In genomic region chr12:6852651-6853354, GRCh38 we compare ENCODE assay signal across 8 cellular contexts. TPM values are rescaled to one million over a fixed set of nuclear protein-coding genes. Genes with fewer than 3 reads are reported as not detected.
DNase-seq lines count a peak whose midpoint lies in the region; ATAC-seq and TF ChIP-seq lines count a peak whose summit lies in the region.

No MANE protein-coding gene starts in this region.

- intact Hi-C loops in heart right ventricle (cut with DNase I) (loop anchor here in 2 of 10 donors (1.0 kb wide), 2 partner anchors 37 to 100 kb away; partner anchors contain the start of gene MLF2 (in 1 of the 2)), Right ventricle myocardium inferior (cut with DNase I) (no loop called here)

- WGBS in heart right ventricle, 2 donors: 3% methylated on average over 18 of the region's 18 CpGs

- peaks cover 3 to 26% (median 16%) of the 10 kb centered on the region in 9 donors for H3K4me1 ChIP-seq in heart right ventricle
- peaks cover 21 to 25% (median 23%) of the 10 kb centered on the region in 3 donors for H3K4me1 ChIP-seq in skeletal muscle tissue (ENCODE audit: control insufficient read depth in 3 of 3, insufficient read depth in 3 of 3, low read length in 3 of 3)

- peak overlapping the region; percentile 60 to 78 (median 64) for H3K9ac ChIP-seq in skeletal muscle tissue (ENCODE audit: low read depth in 1 of 3, low read length in 3 of 3)

- H3K36me3 ChIP-seq in heart right ventricle (peaks cover 0 to 52% (median 23%) of the 10 kb centered on the region in 9 donors), skeletal muscle tissue (ENCODE audit: control insufficient read depth in 3 of 3, insufficient read depth in 3 of 3, low read length in 3 of 3) (peaks cover 21 to 28% (median 22%) of the 10 kb centered on the region in 3 donors)

- no peak for TF ChIP-seq CTCF in heart right ventricle (IDR thresholded peaks at IDR 0.05)

- H3K27me3 ChIP-seq in heart right ventricle: no peaks in the 10 kb centered on the region
- H3K27me3 ChIP-seq in skeletal muscle tissue (ENCODE audit: control insufficient read depth in 3 of 3, insufficient read depth in 3 of 3, low read length in 3 of 3): no peaks in the 10 kb centered on the region

- DNase-seq in heart right ventricle (no peak), Right ventricle myocardium inferior (ENCODE audit: missing footprints) (no peak), SW480 (ENCODE audit: low spot score) (peak; percentile 71)

- H3K27ac ChIP-seq in heart right ventricle: peak overlapping the region in 8 of 10 donors; percentile 34 to 96 (median 77)
- peak overlapping the region; percentile 89 for H3K27ac ChIP-seq in angular gyrus (ENCODE audit: low read depth, low read length)
- peak overlapping the region; percentile 96 for H3K27ac ChIP-seq in skeletal muscle tissue (ENCODE audit: low read depth, low read length)

- H3K4me3 ChIP-seq in heart right ventricle (peak overlapping the region; percentile 14 to 93 (median 66)), iPS-11a (ENCODE audit: low read depth, low read length) (peak overlapping the region; percentile 99), skeletal muscle tissue (ENCODE audit: low read length in 3 of 3) (peak overlapping the region; percentile 68 to 80 (median 72))

- ATAC-seq in heart right ventricle (no peak), Right ventricle myocardium inferior (no peak), GM18517 (IDR thresholded peaks at IDR 0.05; ENCODE audit: unreplicated experiment) (no peak), GM18868 (IDR thresholded peaks at IDR 0.05; ENCODE audit: unreplicated experiment) (no peak)

- no peaks in the 10 kb centered on the region for H3K9me3 ChIP-seq in heart right ventricle
- H3K9me3 ChIP-seq in skeletal muscle tissue (ENCODE audit: control insufficient read depth in 3 of 3, low read length in 3 of 3): no peaks in the 10 kb centered on the region

RNA-seq across cellular contexts. Expression of gene USP5, which starts 0.9 kb away (rescaled TPM):
- total RNA-seq in heart right ventricle (10 to 100 TPM; 64.8 to 95.5 (median 74.1) TPM), Right ventricle myocardium inferior (62.0 TPM), skeletal muscle tissue (61.6 TPM)
- polyA plus RNA-seq in heart right ventricle: 10 to 100 TPM; 17.6 to 37.4 TPM

RNA-seq across cellular contexts. Expression of gene CDCA3, which starts 1.7 kb away (rescaled TPM):
- 1 to 10 TPM in 3 of 10 donors, under 1 TPM in 6, not detected in 1; 0.22 to 4.0 (median 0.55) TPM for total RNA-seq in heart right ventricle
- 1 to 10 TPM in 1 of 2 donors, under 1 TPM in 1; 0.45 to 1.5 TPM for polyA plus RNA-seq in heart right ventricle
- total RNA-seq in Right ventricle myocardium inferior: 1.2 TPM
- total RNA-seq in skeletal muscle tissue: 3.1 TPM

RNA-seq across cellular contexts. Expression of gene GNB3, which starts 12.1 kb away (rescaled TPM):
- 10 to 100 TPM in 2 of 10 donors, 1 to 10 TPM in 8; 2.4 to 14.6 (median 7.5) TPM for total RNA-seq in heart right ventricle
- polyA plus RNA-seq in heart right ventricle: 10 to 100 TPM in 1 of 2 donors, 1 to 10 TPM in 1; 1.9 to 15.0 TPM
- 4.0 TPM for total RNA-seq in Right ventricle myocardium inferior
- 3.7 TPM for total RNA-seq in skeletal muscle tissue

RNA-seq across cellular contexts. Expression of gene TPI1, which starts 14.5 kb away (rescaled TPM):
- total RNA-seq in heart right ventricle (1,000 to 10,000 TPM in 1 of 10 donors, 100 to 1,000 TPM in 9; 739 to 1,044 (median 839) TPM), Right ventricle myocardium inferior (832 TPM), skeletal muscle tissue (1,878 TPM)
- 1,000 to 10,000 TPM in 1 of 2 donors, 100 to 1,000 TPM in 1; 367 to 1,432 TPM for polyA plus RNA-seq in heart right ventricle

RNA-seq across cellular contexts. Expression of gene SPSB2, which starts 20.3 kb away (rescaled TPM):
- total RNA-seq in heart right ventricle (1 to 10 TPM; 2.0 to 5.6 (median 3.4) TPM), Right ventricle myocardium inferior (3.0 TPM), skeletal muscle tissue (3.1 TPM)
- 1 to 10 TPM; 5.4 to 5.6 TPM for polyA plus RNA-seq in heart right ventricle
